25 cellular contexts compared by ENCODE assay signal in the genomic region with DNA sequence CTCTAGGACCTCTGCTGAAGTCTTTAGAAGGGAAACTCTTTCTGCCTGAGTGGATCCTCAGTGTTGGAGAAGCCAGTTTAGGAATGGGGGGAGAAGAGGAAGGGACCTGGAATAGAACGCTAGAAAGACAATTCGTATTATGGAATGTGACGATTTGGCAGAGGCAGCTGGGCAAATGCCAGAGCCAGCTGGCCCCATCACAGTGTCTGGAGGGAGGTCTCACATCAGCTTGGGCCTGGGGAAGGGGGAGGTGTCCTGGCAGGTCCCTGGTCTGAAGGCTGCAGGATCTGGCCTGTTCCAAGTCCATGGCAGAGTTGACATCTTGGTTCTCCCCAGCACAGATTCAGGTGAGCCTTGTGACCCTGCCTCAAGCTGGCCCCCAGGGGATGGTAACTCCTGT. TPM values are rescaled to one million over a fixed set of nuclear protein-coding genes. Genes with fewer than 3 reads are reported as not detected.
DNase-seq lines count a peak whose midpoint lies in the region; ATAC-seq and TF ChIP-seq lines count a peak whose summit lies in the region.
"Had no signal": no experiment of that assay in that cellular context is flagged by ENCODE, and none has a peak within 500 bp of the region (broad histone marks: within the 10 kb centered on the region; RNA-seq: fewer than 3 reads in every experiment).

No MANE protein-coding gene starts in this region.

- H3K9me3 ChIP-seq in left ventricle myocardium inferior (replicated peaks), result no peaks in the 10 kb centered on the region
- H3K9me3 ChIP-seq: left lung, ovary, tibial artery had no signal

- H3K9me3 Mint-ChIP-seq in activated T-helper 17 cell treated with anti-CD3 and anti-CD28 coated beads, Interleukin-2, amount 50 U/mL, for 72 hours, result no peaks in the 10 kb centered on the region
- H3K9me3 Mint-ChIP-seq: GM23338; IgD-negative memory B cell; mesothelial cell of epicardium; natural killer cell; T-helper 1 cell treated with Interleukin-12 subunit alpha and Interleukin-12 subunit beta and Interleukin-4 antibody, amounts not matched to agents 30 μg/mL and 1 μg/mL, for 36 hours had no signal

- H3K4me1 ChIP-seq in left ventricle myocardium inferior, result peaks cover 28% of the 10 kb centered on the region

- no peak for TF ChIP-seq CTCF in left ventricle myocardium inferior (IDR thresholded peaks at IDR 0.05; ENCODE audit: borderline replicate concordance)

- peaks cover 6% of the 10 kb centered on the region for H3K36me3 ChIP-seq in left ventricle myocardium inferior
- H3K36me3 ChIP-seq: left lung, ovary had no signal

- H3K27ac Mint-ChIP-seq in activated T-helper 17 cell treated with anti-CD3 and anti-CD28 coated beads, Interleukin-2, amount 50 U/mL, for 72 hours, result peak overlapping the region; percentile 85
- H3K27ac Mint-ChIP-seq: GM23338, IgD-negative memory B cell, mesothelial cell of epicardium, natural killer cell had no signal

- peaks cover 41% of the 10 kb centered on the region for H3K27me3 ChIP-seq in left ventricle myocardium inferior (ENCODE audit: low read depth)
- H3K27me3 ChIP-seq in layer of hippocampus (ENCODE audit: control insufficient read depth, insufficient read depth, low read length), result no peaks in the 10 kb centered on the region
- H3K27me3 ChIP-seq: left lung, ovary, tibial artery had no signal

- no peak for ATAC-seq in activated T-helper 17 cell treated with anti-CD3 and anti-CD28 coated beads, Interleukin-2, amount 50 U/mL, for 72 hours (replicated peaks)
- no peak for ATAC-seq in GM21447 (IDR thresholded peaks at IDR 0.05; ENCODE audit: unreplicated experiment)
- ATAC-seq: GM23338, left lung, natural killer cell had no signal

- H3K4me3 ChIP-seq in left ventricle myocardium inferior, result no peak overlapping the region
- H3K4me3 ChIP-seq: GM23338, left lung, ovary, tibial artery had no signal

- peaks cover 23% of the 10 kb centered on the region for H3K27me3 Mint-ChIP-seq in activated T-helper 17 cell treated with anti-CD3 and anti-CD28 coated beads, Interleukin-2, amount 50 U/mL, for 72 hours
- H3K27me3 Mint-ChIP-seq: activated naive CD8-positive, alpha-beta T cell had no signal

- no peaks in the 10 kb centered on the region for H3K36me3 Mint-ChIP-seq in activated T-helper 17 cell treated with anti-CD3 and anti-CD28 coated beads, Interleukin-2, amount 50 U/mL, for 72 hours (ENCODE audit: low read depth)
- H3K36me3 Mint-ChIP-seq: IgD-negative memory B cell, natural killer cell had no signal

- intact Hi-C loops in cardiac septum (cut with DNase I) (no loop called here), left ventricle myocardium inferior (cut with micrococcal nuclease) (no loop called here)

- peak; percentile 67 for DNase-seq in cardiac septum (ENCODE audit: low spot score)
- DNase-seq in left ventricle myocardium inferior, result no peak
- no peak for DNase-seq in effector CD8-positive, alpha-beta T cell (lab: John Stamatoyannopoulos, UW)
- DNase-seq: activated CD4-positive, alpha-beta T cell treated with anti-CD3 and anti-CD28 coated beads for 48 hours; effector CD4-positive, alpha-beta T cell; erythroblast; foreskin fibroblast; left lung; natural killer cell; NCI-H1092 treated with DMSO at 0.1 percent for 48 hours; NCI-H1930; NCI-H226; stimulated activated CD4-positive, alpha-beta T cell treated with anti-CD3 and anti-CD28 coated beads, Interleukin-4, amount 100 ng/mL, for 4 hours; stimulated activated naive CD4-positive, alpha-beta T cell; tibial artery had no signal

- peaks cover 19% of the 10 kb centered on the region for H3K4me1 Mint-ChIP-seq in activated T-helper 17 cell treated with anti-CD3 and anti-CD28 coated beads, Interleukin-2, amount 50 U/mL, for 72 hours
- H3K4me1 Mint-ChIP-seq: mesothelial cell of epicardium, natural killer cell had no signal

- peak overlapping the region; percentile 53 for H3K4me3 Mint-ChIP-seq in activated T-helper 17 cell treated with anti-CD3 and anti-CD28 coated beads, Interleukin-2, amount 50 U/mL, for 72 hours
- H3K4me3 Mint-ChIP-seq: GM23338; mesothelial cell of epicardium; natural killer cell; T-helper 1 cell treated with Interleukin-12 subunit alpha and Interleukin-12 subunit beta and Interleukin-4 antibody, amounts not matched to agents 30 μg/mL and 1 μg/mL, for 36 hours had no signal

- H3K27ac ChIP-seq in left ventricle myocardium inferior (replicated peaks) (no peak overlapping the region), layer of hippocampus (ENCODE audit: low read depth, low read length) (peak overlapping the region; percentile 73), temporal lobe (ENCODE audit: low read depth, low read length) (peak overlapping the region; percentile 84)
- H3K27ac ChIP-seq: left lung, tibial artery had no signal

RNA-seq across cellular contexts. Expression of gene TMCC2, which starts 11.3 kb away (rescaled TPM):
- 4.0 TPM for total RNA-seq in cardiac septum
- 2.5 TPM for total RNA-seq in left ventricle myocardium inferior
- 1 to 10 TPM; 2.6 to 3.5 TPM for total RNA-seq in activated T-helper 17 cell treated with anti-CD3 and anti-CD28 coated beads, Interleukin-2, amount 50 U/mL, for 72 hours
- 27.5 TPM for total RNA-seq in temporal lobe

RNA-seq across cellular contexts. Expression of gene DSTYK, which starts 27.6 kb away (rescaled TPM):
- total RNA-seq in cardiac septum (7.3 TPM), left ventricle myocardium inferior (6.3 TPM), temporal lobe (19.4 TPM)
- 1 to 10 TPM; 9.8 to 10.0 TPM for total RNA-seq in activated T-helper 17 cell treated with anti-CD3 and anti-CD28 coated beads, Interleukin-2, amount 50 U/mL, for 72 hours
